1 cellular context compared by ENCODE assay signal in the genomic region with DNA sequence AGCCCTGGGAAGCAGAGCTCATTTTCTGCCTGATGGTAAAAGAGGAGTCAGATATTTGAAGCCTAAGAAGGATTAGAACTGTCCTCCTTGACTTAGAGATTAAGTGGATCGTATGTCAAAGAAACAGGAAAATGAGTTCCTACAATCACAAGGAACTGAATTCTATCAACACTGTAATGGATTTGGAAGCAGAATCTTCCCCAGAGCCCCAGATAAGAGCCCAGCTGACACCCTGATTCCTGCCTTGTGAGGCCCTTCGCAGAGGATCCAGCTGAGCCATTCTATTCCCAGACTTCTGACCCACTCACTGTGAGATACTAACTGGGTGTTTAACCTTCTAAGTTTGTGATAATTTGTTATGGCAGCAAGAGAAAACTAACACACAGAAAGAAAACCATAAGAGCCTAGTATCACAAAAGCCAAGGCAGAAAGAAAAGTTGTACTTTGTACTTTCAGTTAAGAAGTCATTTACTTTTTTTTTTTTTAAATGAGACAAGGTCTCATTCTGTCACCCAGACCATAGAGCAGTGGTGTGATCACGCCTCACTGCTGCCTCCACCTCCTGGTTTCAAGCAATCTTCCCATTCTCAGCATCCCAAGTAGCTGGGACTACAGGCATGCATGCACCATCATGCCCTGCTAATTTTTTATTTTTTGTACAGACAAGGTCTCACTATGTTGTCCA.
TF ChIP-seq lines count a peak whose summit lies in the region.

No MANE protein-coding gene starts in this region.

TF ChIP-seq in GM12878, 131 proteins besides CTCF, POLR2A, EP300 and RAD21:
- TF ChIP-seq SIX5 (IDR thresholded peaks at IDR 0.05; ENCODE audit: low read depth, low read length, severe bottlenecking) (no peak), ZNF384 (IDR thresholded peaks at IDR 0.05; ENCODE audit: borderline replicate concordance, low read depth, low read length) (peak; percentile 11; the same call in 1 of the 2 replicates), DPF2 (IDR thresholded peaks at IDR 0.05) (no peak)
